In the genomic region with DNA sequence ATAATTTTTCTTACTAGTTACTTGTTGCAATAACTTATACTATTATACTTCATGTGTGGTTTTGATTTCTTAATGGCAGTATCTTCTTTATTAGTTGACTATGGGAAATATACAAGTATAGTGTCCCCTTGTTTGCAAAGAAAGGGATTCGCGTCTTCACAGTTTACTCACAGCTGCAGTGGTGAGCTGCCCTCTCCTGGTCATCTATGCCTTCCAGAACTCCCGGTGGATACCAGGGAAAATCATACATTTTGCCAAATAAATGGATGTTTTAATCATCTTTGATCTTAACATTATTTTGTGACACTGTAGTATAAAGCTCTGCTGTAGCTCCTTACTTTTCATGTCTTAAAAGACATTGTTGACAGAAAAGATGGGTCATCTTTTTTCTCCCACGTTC, we compare ENCODE assay signal across 11 cellular contexts.
DNase-seq lines count a peak whose midpoint lies in the region; TF ChIP-seq lines count a peak whose summit lies in the region.
"Had no signal": no experiment of that assay in that cellular context is flagged by ENCODE, and none has a peak within 500 bp of the region (broad histone marks: within the 10 kb centered on the region; RNA-seq: fewer than 3 reads in every experiment).

No MANE protein-coding gene starts in this region.

- no peak overlapping the region for H3K4me2 ChIP-seq in DOHH2 (ENCODE audit: low read length)

- H3K4me1 Mint-ChIP-seq in nephron progenitor cell, result peaks cover 6% of the 10 kb centered on the region

- H3F3A ChIP-seq in DOHH2 (ENCODE audit: control insufficient read depth, insufficient read depth), result no peaks in the 10 kb centered on the region

- no peak overlapping the region for H3K4me3 Mint-ChIP-seq in nephron progenitor cell

- peak; percentile 15 for DNase-seq in M059J (ENCODE audit: low read depth)
- DNase-seq in choroid plexus epithelial cell (ENCODE audit: low read depth), result peak; percentile 75
- no peak for DNase-seq in nephron progenitor cell
- DNase-seq in NCI-H345 treated with DMSO at 0.1 percent for 48 hours (lab: John Stamatoyannopoulos, UW; ENCODE audit: unreplicated experiment), result no peak
- no peak for DNase-seq in NCI-H2171 treated with DMSO at 0.1 percent for 48 hours (lab: John Stamatoyannopoulos, UW)
- DNase-seq in GM19238 (ENCODE audit: insufficient read length, low spot score), result no peak
- no peak for DNase-seq in HuH-7.5 (ENCODE audit: low spot score)
- DNase-seq: activated T-cell treated with anti-CD3 and anti-CD28 coated beads, Interleukin-2, amount 50 U/mL, for 1 hour; NCI-H446; stimulated activated naive CD8-positive, alpha-beta T cell treated with anti-CD3 and anti-CD28 coated beads, Interleukin-15, Interleukin-2, amounts not matched to agents 100 U/mL and 50 U/mL, for 24 hours had no signal

- no peaks in the 10 kb centered on the region for H3K27me3 ChIP-seq in DOHH2 (ENCODE audit: control insufficient read depth, low read length)

- no peaks in the 10 kb centered on the region for H3K9me3 Mint-ChIP-seq in nephron progenitor cell

- no peak overlapping the region for H3K27ac Mint-ChIP-seq in nephron progenitor cell

- peaks cover 31% of the 10 kb centered on the region for H3K4me1 ChIP-seq in DOHH2 (ENCODE audit: control insufficient read depth, low read length)

- no peaks in the 10 kb centered on the region for H4K20me1 ChIP-seq in DOHH2 (ENCODE audit: control insufficient read depth, insufficient read depth, low read depth, low read length)

- H3K9me3 ChIP-seq in DOHH2 (ENCODE audit: control insufficient read depth, insufficient read depth, low read length), result no peaks in the 10 kb centered on the region

- H3K36me3 ChIP-seq in DOHH2 (ENCODE audit: control insufficient read depth, low read length), result peaks cover 26% of the 10 kb centered on the region

- TF ChIP-seq CTCF in DOHH2 (IDR thresholded peaks at IDR 0.05; ENCODE audit: low read depth, low read length, poor library complexity, severe bottlenecking), result peak; percentile 24
- peak; percentile 90 for TF ChIP-seq CTCF in choroid plexus epithelial cell (conservative IDR thresholded peaks at IDR 0.05; ENCODE audit: low read depth, low read length)
- peak; percentile 35 for TF ChIP-seq CTCF in nephron progenitor cell (IDR thresholded peaks at IDR 0.05)

- H3K27ac ChIP-seq in DOHH2 (ENCODE audit: low read depth, low read length), result no peak overlapping the region

- H3K79me2 ChIP-seq in DOHH2 (ENCODE audit: control insufficient read depth, low read length), result peaks cover 51% of the 10 kb centered on the region

- H3K36me3 Mint-ChIP-seq in nephron progenitor cell (ENCODE audit: low read depth), result no peaks in the 10 kb centered on the region

- no peaks in the 10 kb centered on the region for H3K9me2 ChIP-seq in DOHH2 (replicated peaks; ENCODE audit: control insufficient read depth, low read length)

- no peak overlapping the region for H3K4me3 ChIP-seq in DOHH2 (ENCODE audit: low read length)
- H3K4me3 ChIP-seq in choroid plexus epithelial cell (ENCODE audit: low read depth, low read length), result no peak overlapping the region

- H3K27me3 Mint-ChIP-seq in nephron progenitor cell (ENCODE audit: low read depth, poor library complexity), result peaks cover 9% of the 10 kb centered on the region

Comparison
In these comparisons a context has a peak if more than half of its experiments do, and no peak if none do; other contexts are left out.
1. CTCF ChIP-seq: peak in every context shown above with its lines; median percentile 90 in choroid plexus epithelial cell; 35 in nephron progenitor cell; 24 in DOHH2.
2. DNase-seq: peak in M059J (single experiment) and choroid plexus epithelial cell (single experiment); none in nephron progenitor cell (single experiment), NCI-H345 treated with DMSO at 0.1 percent for 48 hours (single experiment), NCI-H2171 treated with DMSO at 0.1 percent for 48 hours (single experiment), GM19238 (single experiment) and HuH-7.5 (single experiment).